In genomic region chr16:69115361-69115760, GRCh38 we compare ENCODE assay signal across 15 cellular contexts. TPM values are rescaled to one million over a fixed set of nuclear protein-coding genes. Genes with fewer than 3 reads are reported as not detected.
DNase-seq lines count a peak whose midpoint lies in the region; ATAC-seq and TF ChIP-seq lines count a peak whose summit lies in the region.
"Had no signal": no experiment of that assay in that cellular context is flagged by ENCODE, and none has a peak within 500 bp of the region (broad histone marks: within the 10 kb centered on the region; RNA-seq: fewer than 3 reads in every experiment).

No MANE protein-coding gene starts in this region.

- H3K9me3 Mint-ChIP-seq in activated naive CD8-positive, alpha-beta T cell treated with anti-CD3 and anti-CD28 coated beads, Interleukin-2, amount 10 ng/mL, durations not matched to agents 7 days and 5 days, result no peaks in the 10 kb centered on the region
- H3K9me3 Mint-ChIP-seq in activated naive CD8-positive, alpha-beta T cell treated with anti-CD3 and anti-CD28 coated beads, Interleukin-2, amount 50 U/mL, for 24 hours, result no peaks in the 10 kb centered on the region
- no peaks in the 10 kb centered on the region for H3K9me3 Mint-ChIP-seq in nephron progenitor cell
- H3K9me3 Mint-ChIP-seq: H9 had no signal

- H3K36me3 ChIP-seq in H7 (replicated peaks; ENCODE audit: control insufficient read depth, insufficient read depth, low read length) (peaks cover 68% of the 10 kb centered on the region), upper lobe of right lung (peaks cover 69% of the 10 kb centered on the region)

- no peak overlapping the region for H3K4me3 Mint-ChIP-seq in activated naive CD8-positive, alpha-beta T cell treated with anti-CD3 and anti-CD28 coated beads, Interleukin-2, amount 10 ng/mL, durations not matched to agents 7 days and 5 days
- H3K4me3 Mint-ChIP-seq in activated naive CD8-positive, alpha-beta T cell treated with anti-CD3 and anti-CD28 coated beads, Interleukin-2, amount 50 U/mL, for 24 hours, result no peak overlapping the region
- no peak overlapping the region for H3K4me3 Mint-ChIP-seq in nephron progenitor cell
- H3K4me3 Mint-ChIP-seq: H9 had no signal

- no peaks in the 10 kb centered on the region for H3K9me3 ChIP-seq in upper lobe of right lung
- H3K9me3 ChIP-seq: BLaER1 had no signal

- DNase-seq in activated naive CD8-positive, alpha-beta T cell treated with anti-CD3 and anti-CD28 coated beads, Interleukin-2, amount 10 ng/mL, durations not matched to agents 7 days and 5 days, result peak; percentile 11
- no peak for DNase-seq in activated naive CD8-positive, alpha-beta T cell treated with anti-CD3 and anti-CD28 coated beads, Interleukin-2, amount 50 U/mL, for 24 hours
- DNase-seq in H7, result peak; percentile 6
- DNase-seq in mesenteric fat pad (ENCODE audit: low spot score), result peak; percentile 81
- peak; percentile 9 for DNase-seq in upper lobe of right lung
- no peak for DNase-seq in nephron progenitor cell
- DNase-seq in stimulated activated CD4-positive, alpha-beta T cell treated with anti-CD3 and anti-CD28 coated beads, Interleukin-4, amount 100 ng/mL, for 1 hour, result no peak
- DNase-seq: 8988T, AML-193, DMS 273 treated with DMSO at 0.1 percent for 48 hours, GM23248, H9, IMR-90 had no signal

- no peak overlapping the region for H3K4me3 ChIP-seq in H7 (ENCODE audit: insufficient read depth, low read depth, low read length)
- H3K4me3 ChIP-seq in upper lobe of right lung, result no peak overlapping the region
- H3K4me3 ChIP-seq: BLaER1, GM23248 had no signal

- TF ChIP-seq CTCF in upper lobe of right lung (IDR thresholded peaks at IDR 0.05) (no peak), nephron progenitor cell (IDR thresholded peaks at IDR 0.05) (no peak)

- no peak overlapping the region for H3K27ac Mint-ChIP-seq in activated naive CD8-positive, alpha-beta T cell treated with anti-CD3 and anti-CD28 coated beads, Interleukin-2, amount 10 ng/mL, durations not matched to agents 7 days and 5 days
- no peak overlapping the region for H3K27ac Mint-ChIP-seq in activated naive CD8-positive, alpha-beta T cell treated with anti-CD3 and anti-CD28 coated beads, Interleukin-2, amount 50 U/mL, for 24 hours
- H3K27ac Mint-ChIP-seq in nephron progenitor cell, result no peak overlapping the region

- no peak overlapping the region for H3K27ac ChIP-seq in upper lobe of right lung
- H3K27ac ChIP-seq: BLaER1, GM23248 had no signal

- POLR2A ChIA-PET in activated naive CD8-positive, alpha-beta T cell treated with anti-CD3 and anti-CD28 coated beads, Interleukin-2, amount 10 ng/mL, durations not matched to agents 7 days and 5 days (lab: Charles Lee), result interaction anchor here (1.0 kb wide), 1 partner anchor 10 kb away, joined by 3 read pairs; the partner anchor contains the start of gene HAS3

- H3K27me3 ChIP-seq in H7 (ENCODE audit: control insufficient read depth, insufficient read depth, low read length) (no peaks in the 10 kb centered on the region), upper lobe of right lung (no peaks in the 10 kb centered on the region)
- H3K27me3 ChIP-seq: BLaER1 had no signal

- ATAC-seq in activated naive CD8-positive, alpha-beta T cell treated with anti-CD3 and anti-CD28 coated beads, Interleukin-2, amount 10 ng/mL, durations not matched to agents 7 days and 5 days (ENCODE audit: low read depth), result no peak
- no peak for ATAC-seq in activated naive CD8-positive, alpha-beta T cell treated with anti-CD3 and anti-CD28 coated beads, Interleukin-2, amount 50 U/mL, for 24 hours
- ATAC-seq in upper lobe of right lung, result no peak

- H3K4me1 ChIP-seq in upper lobe of right lung, result peaks cover 9% of the 10 kb centered on the region

- no peaks in the 10 kb centered on the region for H3K27me3 Mint-ChIP-seq in activated naive CD8-positive, alpha-beta T cell treated with anti-CD3 and anti-CD28 coated beads, Interleukin-2, amount 10 ng/mL, durations not matched to agents 7 days and 5 days
- H3K27me3 Mint-ChIP-seq in activated naive CD8-positive, alpha-beta T cell treated with anti-CD3 and anti-CD28 coated beads, Interleukin-2, amount 50 U/mL, for 24 hours, result no peaks in the 10 kb centered on the region
- H3K27me3 Mint-ChIP-seq in nephron progenitor cell (ENCODE audit: low read depth, poor library complexity), result no peaks in the 10 kb centered on the region

- intact Hi-C loops in upper lobe of right lung (cut with DNase I), result loop anchor here (10.0 kb wide), 2 partner anchors 211 to 591 kb away; no protein-coding TSS in a partner anchor

- peaks cover 20% of the 10 kb centered on the region for H3K36me3 Mint-ChIP-seq in activated naive CD8-positive, alpha-beta T cell treated with anti-CD3 and anti-CD28 coated beads, Interleukin-2, amount 10 ng/mL, durations not matched to agents 7 days and 5 days
- H3K36me3 Mint-ChIP-seq in activated naive CD8-positive, alpha-beta T cell treated with anti-CD3 and anti-CD28 coated beads, Interleukin-2, amount 50 U/mL, for 24 hours (ENCODE audit: low read depth), result peaks cover 17% of the 10 kb centered on the region
- peaks cover 42% of the 10 kb centered on the region for H3K36me3 Mint-ChIP-seq in nephron progenitor cell (ENCODE audit: low read depth)

- H3K4me1 Mint-ChIP-seq in activated naive CD8-positive, alpha-beta T cell treated with anti-CD3 and anti-CD28 coated beads, Interleukin-2, amount 10 ng/mL, durations not matched to agents 7 days and 5 days, result peaks cover 7% of the 10 kb centered on the region
- peaks cover 2% of the 10 kb centered on the region for H3K4me1 Mint-ChIP-seq in activated naive CD8-positive, alpha-beta T cell treated with anti-CD3 and anti-CD28 coated beads, Interleukin-2, amount 50 U/mL, for 24 hours
- peaks cover 10% of the 10 kb centered on the region for H3K4me1 Mint-ChIP-seq in nephron progenitor cell

RNA-seq across cellular contexts. Expression of gene HAS3, which starts 9.9 kb away (rescaled TPM):
- total RNA-seq in activated naive CD8-positive, alpha-beta T cell treated with anti-CD3 and anti-CD28 coated beads, Interleukin-2, amount 10 ng/mL, durations not matched to agents 7 days and 5 days, result 1 to 10 TPM; 1.2 to 1.6 TPM
- 6.0 and 16.3 TPM in 2 replicates for total RNA-seq in H7 (2014; rRNA removed; shearing (Covaris generic))
- 0.77 TPM for total RNA-seq in mesenteric fat pad
- total RNA-seq in upper lobe of right lung, result 8.2 TPM
- total RNA-seq: HT-29 had no signal

RNA-seq across cellular contexts. Expression of gene CHTF8, which starts 17.0 kb away (rescaled TPM):
- total RNA-seq in activated naive CD8-positive, alpha-beta T cell treated with anti-CD3 and anti-CD28 coated beads, Interleukin-2, amount 10 ng/mL, durations not matched to agents 7 days and 5 days, result 100 to 1,000 TPM; 126 to 132 TPM
- total RNA-seq in H7 (2014; rRNA removed; shearing (Covaris generic)), result 98.1 and 113 TPM in 2 replicates
- total RNA-seq in mesenteric fat pad (84.5 TPM), upper lobe of right lung (97.3 TPM)

RNA-seq across cellular contexts. Expression of gene UTP4, which starts 17.1 kb away (rescaled TPM):
- 10 to 100 TPM; 40.5 to 41.4 TPM for total RNA-seq in activated naive CD8-positive, alpha-beta T cell treated with anti-CD3 and anti-CD28 coated beads, Interleukin-2, amount 10 ng/mL, durations not matched to agents 7 days and 5 days
- 20.0 and 27.7 TPM in 2 replicates for total RNA-seq in H7 (2014; rRNA removed; shearing (Covaris generic))
- total RNA-seq in mesenteric fat pad, result 57.4 TPM
- total RNA-seq in upper lobe of right lung, result 36.5 TPM

Comparison
In these comparisons a context has a peak if more than half of its experiments do, and no peak if none do; other contexts are left out.
1. DNase-seq: peak in activated naive CD8-positive, alpha-beta T cell treated with anti-CD3 and anti-CD28 coated beads, Interleukin-2, amount 10 ng/mL, durations not matched to agents 7 days and 5 days (single experiment), H7 (single experiment), mesenteric fat pad (single experiment) and upper lobe of right lung (single experiment); none in activated naive CD8-positive, alpha-beta T cell treated with anti-CD3 and anti-CD28 coated beads, Interleukin-2, amount 50 U/mL, for 24 hours (single experiment), nephron progenitor cell (single experiment) and stimulated activated CD4-positive, alpha-beta T cell treated with anti-CD3 and anti-CD28 coated beads, Interleukin-4, amount 100 ng/mL, for 1 hour (single experiment).